In genomic region chrX:119574394-119575266, GRCh38 we compare ENCODE assay signal across 8 cellular contexts. TPM values are rescaled to one million over a fixed set of nuclear protein-coding genes. Genes with fewer than 3 reads are reported as not detected.
DNase-seq lines count a peak whose midpoint lies in the region; ATAC-seq and TF ChIP-seq lines count a peak whose summit lies in the region.

TSS of gene UBE2A (plus strand) at chrX:119574563. CDS start at chrX:119574712, 149 bp downstream.

- ATAC-seq in GM19025 (IDR thresholded peaks at IDR 0.05; ENCODE audit: low read depth, unreplicated experiment) = peak; percentile 77
- peak; percentile 78 for ATAC-seq in HG03280 (IDR thresholded peaks at IDR 0.05; ENCODE audit: unreplicated experiment)
- ATAC-seq in activated B cell treated with CpG ODN at 0.5 μM for 24 hours (ENCODE audit: low read depth) = peak; percentile 94

- POLR2A ChIA-PET in activated B cell treated with CpG ODN at 0.5 μM for 24 hours (lab: Charles Lee) = interaction anchor here (0.6 to 2.9 kb wide), 34 partner anchors 8 to 297 kb away, joined by 3 to 48 read pairs (median 6); partner anchors contain the start of genes NDUFA1, NKRF, RNF113A and RPL39

- H3K27me3 Mint-ChIP-seq in activated B cell treated with CpG ODN at 0.5 μM for 24 hours = no peaks in the 10 kb centered on the region
- peaks cover 3 to 11% (median 4%) of the 10 kb centered on the region in 3 donors for H3K27me3 Mint-ChIP-seq in immature natural killer cell (ENCODE audit: low read depth in 3 of 3)

- CTCF ChIA-PET in activated B cell treated with CpG ODN at 0.5 μM for 24 hours (lab: Charles Lee) = interaction anchor here (0.6 to 1.3 kb wide), 4 partner anchors 8 to 296 kb away, joined by 3 to 6 read pairs (median 3); no protein-coding TSS in a partner anchor

- intact Hi-C loops in activated B cell treated with CpG ODN at 0.5 μM for 24 hours (cut with micrococcal nuclease) (loop anchor here (1.0 to 2.0 kb wide), 6 partner anchors 9 to 297 kb away; partner anchors contain the start of genes NDUFA1, NKRF, RNF113A and SEPTIN6), spleen (cut with DNase I; ENCODE audit: low total_unique reads) (no loop called here)

- H3K4me3 ChIP-seq in AG10803 (ENCODE audit: low read length) (peak within 1 kb of the TSS; percentile 71), cardiac fibroblast (replicated peaks in 1 of 2; ENCODE audit: low read depth in 2 of 2, low read length in 2 of 2) (peak within 1 kb of the TSS; percentile 70 to 72), spleen (peak within 1 kb of the TSS; percentile 52 to 87 (median 58))

- DNase-seq in AG10803 (ENCODE audit: low read depth) (peak; percentile 93), NCI-H345 (lab: John Stamatoyannopoulos, UW) (peak; percentile 90), activated B cell treated with CpG ODN at 0.5 μM for 24 hours (peak; percentile 78), cardiac fibroblast (ENCODE audit: low read depth in 2 of 2) (peak; percentile 93 to 96), immature natural killer cell (peak; percentile 85 to 89 (median 87)), spleen (peak; percentile 96)

- H3K36me3 Mint-ChIP-seq in activated B cell treated with CpG ODN at 0.5 μM for 24 hours (ENCODE audit: low read depth) (peaks cover 11% of the 10 kb centered on the region), immature natural killer cell (no peaks in the 10 kb centered on the region)

- H3K27ac Mint-ChIP-seq in activated B cell treated with CpG ODN at 0.5 μM for 24 hours = peak within 1 kb of the TSS; percentile 91
- peak within 1 kb of the TSS; percentile 81 to 92 (median 86) for H3K27ac Mint-ChIP-seq in immature natural killer cell

- peaks cover 0 to 3% (median 0%) of the 10 kb centered on the region in 6 donors for H3K36me3 ChIP-seq in spleen

- TF ChIP-seq CTCF in AG10803 (conservative IDR thresholded peaks at IDR 0.05; ENCODE audit: low read length) (peak; percentile 30), activated B cell treated with CpG ODN at 0.5 μM for 24 hours (IDR thresholded peaks at IDR 0.05) (no peak), cardiac fibroblast (IDR thresholded peaks at IDR 0.05; ENCODE audit: low read depth, low read length) (peak; percentile 29), spleen (IDR thresholded peaks at IDR 0.05 in 8 of 11, conservative IDR thresholded peaks at IDR 0.05 in 3 of 11) (peak in 9 of 11 experiments; percentile 10 to 53 (median 36))

- WGBS in spleen, 5 donors = 0 to 41% (median 2%) methylated on average over 29 to 86 of the region's 86 CpGs

- H3K4me1 Mint-ChIP-seq in activated B cell treated with CpG ODN at 0.5 μM for 24 hours = peaks cover 38% of the 10 kb centered on the region
- H3K4me1 Mint-ChIP-seq in immature natural killer cell = peaks cover 9 to 22% of the 10 kb centered on the region in 2 donors

- peak within 1 kb of the TSS; percentile 93 for H3K4me3 Mint-ChIP-seq in activated B cell treated with CpG ODN at 0.5 μM for 24 hours
- H3K4me3 Mint-ChIP-seq in immature natural killer cell = peak within 1 kb of the TSS; percentile 85 to 93 (median 89)

- H3K9me3 Mint-ChIP-seq in activated B cell treated with CpG ODN at 0.5 μM for 24 hours (no peaks in the 10 kb centered on the region), immature natural killer cell (no peaks in the 10 kb centered on the region)

- H3K9me3 ChIP-seq in spleen = no peaks in the 10 kb centered on the region

- TF ChIP-seq POLR2A in spleen (IDR thresholded peaks at IDR 0.05) = peak; percentile 31 to 77 (median 64)

- H3K27ac ChIP-seq in spleen = peak within 1 kb of the TSS; percentile 85 to 96 (median 94)

- H3K27me3 ChIP-seq in spleen (replicated peaks in 1 of 7) = peaks cover 0 to 4% (median 0%) of the 10 kb centered on the region in 7 donors

- peaks cover 0 to 45% (median 28%) of the 10 kb centered on the region in 6 donors for H3K4me1 ChIP-seq in spleen

RNA-seq across cellular contexts. Expression of gene UBE2A, which starts in this region (rescaled TPM):
- total RNA-seq in activated B cell treated with CpG ODN at 0.5 μM for 24 hours (65.9 and 73.5 TPM in 2 replicates), spleen (10 to 100 TPM; 40.8 to 53.4 (median 42.6) TPM)
- polyA plus RNA-seq in immature natural killer cell (10 to 100 TPM; 72.8 to 96.1 (median 76.0) TPM), spleen (10 to 100 TPM; 38.5 to 50.5 (median 48.7) TPM)

Comparison
In these comparisons a context has a peak if more than half of its experiments do, and no peak if none do; other contexts are left out.
1. Peak in every context shown above with its lines: DNase-seq, ATAC-seq, H3K4me3 ChIP-seq and H3K27ac ChIP-seq.